ENCODE assay signal across 24 cellular contexts in the genomic region with DNA sequence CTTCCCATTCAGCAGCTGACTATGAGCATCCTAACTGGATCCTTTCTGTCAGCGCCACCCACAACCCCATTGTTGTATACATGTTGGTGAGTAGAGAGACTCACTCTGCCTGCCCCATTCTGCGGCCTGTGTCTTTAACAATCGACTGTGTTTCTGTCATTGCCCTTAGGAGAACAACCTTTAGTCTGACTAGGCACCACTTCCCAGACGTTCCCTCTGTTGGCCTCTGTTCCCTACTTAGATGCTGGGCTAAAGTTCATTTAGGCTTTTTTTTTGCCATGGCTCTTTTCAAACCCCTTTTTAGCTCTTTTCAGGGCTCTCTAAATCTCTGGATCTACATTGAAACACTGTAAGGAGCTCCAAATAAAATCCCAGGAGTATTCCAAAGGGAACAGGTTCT. TPM values are rescaled to one million over a fixed set of nuclear protein-coding genes. Genes with fewer than 3 reads are reported as not detected.
DNase-seq lines count a peak whose midpoint lies in the region; ATAC-seq, FAIRE-seq and TF ChIP-seq lines count a peak whose summit lies in the region.
"Had no signal": no experiment of that assay in that cellular context is flagged by ENCODE, and none has a peak within 500 bp of the region (broad histone marks: within the 10 kb centered on the region; RNA-seq: fewer than 3 reads in every experiment).

No MANE protein-coding gene starts in this region.

- H3K9me1 ChIP-seq in IMR-90 (ENCODE audit: insufficient read depth, low read length): peaks cover 8% of the 10 kb centered on the region; the same call in 1 of the 2 replicates

- no peak overlapping the region for H3K56ac ChIP-seq in IMR-90 (ENCODE audit: extremely low read depth, insufficient read depth, low read length)

- peaks cover 3% of the 10 kb centered on the region; the same call in 1 of the 2 replicates for H3K9me3 ChIP-seq in IMR-90 (ENCODE audit: control insufficient read depth, insufficient read depth, low read length)
- H3K9me3 ChIP-seq in astrocyte (ENCODE audit: insufficient read depth, low read depth, low read length): no peaks in the 10 kb centered on the region
- H3K9me3 ChIP-seq in HepG2 (ENCODE audit: low read length): no peaks in the 10 kb centered on the region
- H3K9me3 ChIP-seq in small intestine (ENCODE audit: control insufficient read depth, low read depth): no peaks in the 10 kb centered on the region

- intact Hi-C loops in IMR-90 (cut with micrococcal nuclease) (loop anchor here (2.0 kb wide), 1 partner anchor 21 kb away; the partner anchor contains the start of gene ACAA2), HepG2 (cut with micrococcal nuclease; ENCODE audit: unreplicated experiment) (loop anchor here (2.0 kb wide), 1 partner anchor 21 kb away; the partner anchor contains the start of gene ACAA2)

- no peak overlapping the region for H3K4me2 ChIP-seq in IMR-90 (ENCODE audit: low read depth, low read length)
- no peak overlapping the region for H3K4me2 ChIP-seq in astrocyte (ENCODE audit: low read length)
- H3K4me2 ChIP-seq in HepG2 (ENCODE audit: low read depth, low read length): peak overlapping the region; percentile 67
- H3K4me2 ChIP-seq: GM23338 had no signal

- CTCF ChIA-PET in IMR-90 (lab: Yijun Ruan, JAX): interaction anchor here (0.5 to 0.6 kb wide), 4 partner anchors 39 to 1190 kb away, joined by 4 to 7 read pairs (median 6); no protein-coding TSS in a partner anchor
- CTCF ChIA-PET in HepG2 (lab: Yijun Ruan, JAX; ENCODE audit: low intra/inter-chr PET ratio, low total read pairs): no interaction called here

- TF ChIP-seq CTCF in IMR-90 (conservative IDR thresholded peaks at IDR 0.05; ENCODE audit: low read depth, low read length): no peak
- no peak for TF ChIP-seq CTCF in astrocyte (IDR thresholded peaks at IDR 0.05; ENCODE audit: insufficient read depth, low read depth, low read length)
- TF ChIP-seq CTCF in HepG2 (CRISPR knock-in tag; IDR thresholded peaks at IDR 0.05): no peak

- H2BK20ac ChIP-seq in IMR-90 (ENCODE audit: low read depth, low read length): peak overlapping the region; percentile 92

- in situ Hi-C loops in IMR-90 (cut with MboI; ENCODE audit: low sequenced_read_pairs): no loop called here
- in situ Hi-C loops in HepG2 (cut with HindIII; ENCODE audit: extremely low pct_ligation_motif_present, low pct_unique_long_range_greater_than_20kb): no loop called here

- H2AFZ ChIP-seq in IMR-90 (replicated peaks; ENCODE audit: low read length, poor library complexity) (no peak overlapping the region), astrocyte (ENCODE audit: low read depth, low read length) (no peak overlapping the region), HepG2 (ENCODE audit: low read length) (no peak overlapping the region)
- H2AFZ ChIP-seq: GM23338 had no signal

- peak overlapping the region; percentile 80 to 91; a peak in 2 of 4 replicates for H4K8ac ChIP-seq in IMR-90 (ENCODE audit: low read depth in 2 of 2, low read length in 2 of 2)

- peak overlapping the region; percentile 91 for H4K91ac ChIP-seq in IMR-90 (ENCODE audit: insufficient read depth, low read depth, low read length)

- no peak for ATAC-seq in IMR-90 (ENCODE audit: low read depth)
- ATAC-seq in HepG2: peak; percentile 58
- no peak for ATAC-seq in GM18519 (IDR thresholded peaks at IDR 0.05; ENCODE audit: low FRiP score, unreplicated experiment)
- ATAC-seq in HG03354 (IDR thresholded peaks at IDR 0.05; ENCODE audit: poor library complexity, severe bottlenecking, unreplicated experiment): no peak
- ATAC-seq: GM23338, SK-N-SH treated with all-trans-retinoic acid at 6 μM for 48 hours had no signal

- H3K4me3 ChIP-seq in IMR-90 (ENCODE audit: insufficient read depth, low read depth, low read length) (no peak overlapping the region), astrocyte (ENCODE audit: insufficient read depth, low read depth, low read length) (no peak overlapping the region), HepG2 (replicated peaks in 1 of 3; ENCODE audit: insufficient read depth in 1 of 3, low read depth in 2 of 3, low read length in 3 of 3) (peak overlapping the region in 1 of 3 experiments; percentile 19; a peak in 1 of 6 replicates), small intestine (ENCODE audit: low read depth in 1 of 2, low read length in 2 of 2) (no peak overlapping the region)
- H3K4me3 ChIP-seq: GM23338 had no signal

- H3K79me2 ChIP-seq in astrocyte (ENCODE audit: insufficient read depth, low read length) (no peaks in the 10 kb centered on the region), HepG2 (ENCODE audit: insufficient read depth, low read length) (no peaks in the 10 kb centered on the region)

- H3K27ac ChIP-seq in IMR-90 (ENCODE audit: insufficient read depth, low read length) (no peak overlapping the region), astrocyte (ENCODE audit: low read depth, low read length) (no peak overlapping the region), HepG2 (ENCODE audit: extremely low read length, insufficient read depth, low read length) (peak overlapping the region; percentile 88), small intestine (ENCODE audit: low read depth in 1 of 2, low read length in 1 of 2) (peak overlapping the region; percentile 70 to 85)

- no peaks in the 10 kb centered on the region for H3K27me3 Mint-ChIP-seq in astrocyte (ENCODE audit: low read depth, unreplicated experiment)
- H3K27me3 Mint-ChIP-seq: CD4-positive, alpha-beta T cell had no signal

- H3K4me1 ChIP-seq in IMR-90 (ENCODE audit: control insufficient read depth, insufficient read depth, low read length) (peaks cover 5% of the 10 kb centered on the region; the same call in 1 of the 2 replicates), astrocyte (ENCODE audit: insufficient read depth, low read length) (peaks cover 12% of the 10 kb centered on the region), HepG2 (ENCODE audit: insufficient read depth, low read length) (peaks cover 81% of the 10 kb centered on the region), small intestine (ENCODE audit: control insufficient read depth in 2 of 2, insufficient read depth in 1 of 2, low read depth in 1 of 2, low read length in 1 of 2) (peaks cover 5 to 6% of the 10 kb centered on the region in 2 donors)

- TF ChIP-seq RAD21 in IMR-90 (IDR thresholded peaks at IDR 0.05; ENCODE audit: low read length): no peak
- TF ChIP-seq RAD21 in HepG2 (CRISPR knock-in tag; IDR thresholded peaks at IDR 0.05): no peak

- H3K9me3 Mint-ChIP-seq in astrocyte (ENCODE audit: unreplicated experiment): no peaks in the 10 kb centered on the region
- H3K9me3 Mint-ChIP-seq: CD4-positive, alpha-beta T cell had no signal

- dilution Hi-C loops in IMR-90 (cut with HindIII; ENCODE audit: low sequenced_read_pairs, unreplicated experiment): no loop called here

- WGBS in IMR-90 (ENCODE audit: extremely low coverage in 2 of 2, insufficient read length in 1 of 2), 2 experiments: 100% methylated on average over 2 of the region's 4 CpGs; no CpG with 5 or more reads in 1 of the 2 experiments
- 23% methylated on average over 4 of the region's 4 CpGs for WGBS in HepG2 (ENCODE audit: low lambda C conversion rate)
- 42 to 72% (median 51%) methylated on average over 4 of the region's 4 CpGs for WGBS in small intestine, 3 donors

- H3K36me3 ChIP-seq in IMR-90 (ENCODE audit: control insufficient read depth, insufficient read depth, low read length): no peaks in the 10 kb centered on the region
- H3K36me3 ChIP-seq in astrocyte (ENCODE audit: insufficient read depth, low read length): no peaks in the 10 kb centered on the region
- no peaks in the 10 kb centered on the region for H3K36me3 ChIP-seq in HepG2 (replicated peaks in 1 of 2; ENCODE audit: control insufficient read depth in 1 of 2, insufficient read depth in 2 of 2, low read length in 2 of 2)
- H3K36me3 ChIP-seq in small intestine (ENCODE audit: control insufficient read depth in 2 of 2, insufficient read depth in 2 of 2, low read length in 2 of 2): peaks cover 0 to 15% of the 10 kb centered on the region in 2 donors

- H2AK9ac ChIP-seq in IMR-90 (replicated peaks; ENCODE audit: low read depth, low read length, poor library complexity): no peak overlapping the region

- H3K79me1 ChIP-seq in IMR-90 (ENCODE audit: low read depth in 1 of 2, low read length in 2 of 2): 0 out of 4 replicates have a peak, but pooled peaks cover 0 to 2% of the 10 kb centered on the region in 2 experiments

- peak overlapping the region; percentile 98 for H2BK120ac ChIP-seq in IMR-90 (ENCODE audit: low read depth, low read length)

- no peak overlapping the region for H2BK5ac ChIP-seq in IMR-90 (ENCODE audit: low read depth, low read length, poor library complexity, severe bottlenecking)

- TF ChIP-seq EP300 in HepG2 (IDR thresholded peaks at IDR 0.05; ENCODE audit: low read depth in 2 of 2, low read length in 2 of 2) (peak in 1 of 2 experiments; percentile 67; a peak in 1 of 4 replicates), HepG2 (CRISPR knock-in tag; IDR thresholded peaks at IDR 0.05; ENCODE audit: borderline replicate concordance) (no peak)

- H3K27ac Mint-ChIP-seq in astrocyte (ENCODE audit: unreplicated experiment): peak overlapping the region; percentile 89
- H3K27ac Mint-ChIP-seq: CD4-positive, alpha-beta T cell; GM23338 had no signal

- peak overlapping the region; percentile 12; the same call in 1 of the 2 replicates for H3K23ac ChIP-seq in IMR-90 (ENCODE audit: low read depth, low read length)

- H3K27me3 ChIP-seq in IMR-90 (ENCODE audit: control insufficient read depth, insufficient read depth, low read length): no peaks in the 10 kb centered on the region
- H3K27me3 ChIP-seq in astrocyte (ENCODE audit: insufficient read depth, low read length): no peaks in the 10 kb centered on the region
- no peaks in the 10 kb centered on the region for H3K27me3 ChIP-seq in HepG2 (ENCODE audit: control insufficient read depth in 1 of 2, insufficient read depth in 2 of 2, low read length in 2 of 2)
- H3K27me3 ChIP-seq in small intestine (ENCODE audit: control insufficient read depth in 2 of 2, insufficient read depth in 2 of 2, low read length in 2 of 2): no peaks in the 10 kb centered on the region

- H3K4me1 Mint-ChIP-seq in astrocyte (ENCODE audit: low read depth, unreplicated experiment): peaks cover 27% of the 10 kb centered on the region
- H3K4me1 Mint-ChIP-seq: GM23338 had no signal

- H3K4ac ChIP-seq in IMR-90 (ENCODE audit: low read depth, low read length): peak overlapping the region; percentile 93

- peaks cover 6% of the 10 kb centered on the region for H3K36me3 Mint-ChIP-seq in astrocyte (ENCODE audit: low read depth, unreplicated experiment)

- H3K9ac ChIP-seq in IMR-90 (ENCODE audit: low read depth, low read length) (no peak overlapping the region), astrocyte (ENCODE audit: low read length) (no peak overlapping the region), HepG2 (ENCODE audit: insufficient read depth, low read depth, low read length) (peak overlapping the region; percentile 53)

- no peak overlapping the region for H3K4me3 Mint-ChIP-seq in astrocyte (ENCODE audit: unreplicated experiment)
- H3K4me3 Mint-ChIP-seq: CD4-positive, alpha-beta T cell; GM23338 had no signal

- H3K14ac ChIP-seq in IMR-90 (replicated peaks; ENCODE audit: low read depth, low read length): 0 out of 2 replicates have a peak overlapping the region, but pooled peaks have one; percentile 74

- H3K18ac ChIP-seq in IMR-90 (ENCODE audit: low read depth, low read length): peak overlapping the region; percentile 51; the same call in 1 of the 2 replicates

- TF ChIP-seq POLR2A in IMR-90 (IDR thresholded peaks at IDR 0.05; ENCODE audit: low read depth, low read length): no peak
- no peak for TF ChIP-seq POLR2A in HepG2 (IDR thresholded peaks at IDR 0.05; ENCODE audit: insufficient read depth in 1 of 2, low read depth in 2 of 2, low read length in 2 of 2)

- H4K20me1 ChIP-seq in IMR-90 (ENCODE audit: insufficient read depth, low read length): no peaks in the 10 kb centered on the region
- no peaks in the 10 kb centered on the region for H4K20me1 ChIP-seq in astrocyte (ENCODE audit: insufficient read depth, low read length)
- no peaks in the 10 kb centered on the region for H4K20me1 ChIP-seq in HepG2 (ENCODE audit: insufficient read depth, low read length)

- H2BK15ac ChIP-seq in IMR-90 (ENCODE audit: low read depth, low read length): peak overlapping the region; percentile 100; the same call in 2 of the 3 replicates

- FAIRE-seq in astrocyte (lab: Jason Lieb, UNC) (no peak), HepG2 (lab: Jason Lieb, UNC) (peak; percentile 69), small intestine (lab: Jason Lieb, UNC) (no peak)
- FAIRE-seq: GM18507 had no signal

- peak overlapping the region; percentile 4; the same call in 1 of the 2 replicates for H4K5ac ChIP-seq in IMR-90 (ENCODE audit: low read depth, low read length)

- no peak for DNase-seq in IMR-90
- DNase-seq in astrocyte (ENCODE audit: low read depth): no peak
- peak; percentile 46 for DNase-seq in HepG2 (ENCODE audit: low spot score)
- DNase-seq in small intestine: peak; percentile 84
- no peak for DNase-seq in RKO (ENCODE audit: low spot score)
- DNase-seq: CD4-positive, alpha-beta T cell; DMS53; GDM1; HCEC 1CT; Karpas-422; MV-4-11; NCI-H1105 treated with DMSO at 0.1 percent for 48 hours; NCI-H1694; NCI-H2081; NCI-H2171; NCI-H526 treated with DMSO at 0.1 percent for 48 hours; OCI-M1; RPMI8226; SIG-M5 had no signal

- POLR2A ChIA-PET in IMR-90 (lab: Charles Lee; ENCODE audit: unreplicated experiment): no interaction called here
- POLR2A ChIA-PET in HepG2 (lab: Yijun Ruan, JAX): interaction anchor here (1.0 to 3.2 kb wide), 3 partner anchors 11 to 21 kb away, joined by 3 to 31 read pairs (median 3); partner anchors contain the start of gene ACAA2

- BruUV-seq in IMR-90 (replicated peaks; lab: Mats Ljungman, UMichigan): no TSS peak
- BruUV-seq in HepG2 (replicated peaks; lab: Mats Ljungman, UMichigan): no TSS peak

- peak overlapping the region; percentile 99; the same call in 1 of the 2 replicates for H2AK5ac ChIP-seq in IMR-90 (ENCODE audit: low read depth, low read length)

RNA-seq across cellular contexts. Expression of gene ACAA2, which starts 20.5 kb away (rescaled TPM):
- 61.5 and 71.7 TPM in 2 replicates for total RNA-seq in IMR-90 (2012; rRNA removed)
- 19.0 and 24.4 TPM in 2 replicates for polyA plus RNA-seq in IMR-90 (2012; rRNA removed)
- 6.5 and 12.8 TPM in 2 replicates for polyA plus RNA-seq in IMR-90 (2012; cell fraction: cytosol; rRNA removed)
- polyA plus RNA-seq in IMR-90 (2012; cell fraction: nucleus; rRNA removed; ENCODE audit: low replicate concordance): 2.4 and 15.0 TPM in 2 replicates
- 66.4 and 75.8 TPM in 2 replicates for total RNA-seq in astrocyte
- total RNA-seq in HepG2 (2016; rRNA removed; fragmentation: Illumina TruSeq; extraction: Trizol): 182 and 269 TPM in 2 replicates
- 66.8 and 71.6 TPM in 2 replicates for total RNA-seq in HepG2 (2016; cell fraction: cytosol; rRNA removed; fragmentation: Illumina TruSeq; extraction: Trizol; ENCODE audit: low read depth)
- total RNA-seq in HepG2 (2016; cell fraction: insoluble cytoplasmic fraction; rRNA removed; fragmentation: Illumina TruSeq; extraction: Trizol): 184 and 258 TPM in 2 replicates
- 178 and 187 TPM in 2 replicates for total RNA-seq in HepG2 (2016; cell fraction: membrane; rRNA removed; fragmentation: Illumina TruSeq; extraction: Trizol)
- total RNA-seq in HepG2 (2016; cell fraction: nucleus; rRNA removed; fragmentation: Illumina TruSeq; extraction: Trizol): 79.1 and 82.2 TPM in 2 replicates
- 35.5 and 51.6 TPM in 2 replicates for polyA plus RNA-seq in HepG2 (2011; rRNA removed)
- 33.7 and 51.5 TPM in 2 replicates for polyA plus RNA-seq in HepG2 (2011; cell fraction: cytosol; rRNA removed)
- polyA plus RNA-seq in HepG2 (2011; cell fraction: nucleus; rRNA removed): 16.7 and 21.8 TPM in 2 replicates
- 88.9 and 134 TPM in 2 replicates for polyA plus RNA-seq in HepG2 (2012)
- 103 and 113 TPM in 2 replicates for polyA plus RNA-seq in HepG2 (2016; cell fraction: cytosol; fragmentation: Illumina TruSeq; extraction: Trizol; ENCODE audit: low read depth)
- polyA plus RNA-seq in HepG2 (2016; cell fraction: insoluble cytoplasmic fraction; fragmentation: Illumina TruSeq; extraction: Trizol; ENCODE audit: low read depth): 244 and 251 TPM in 2 replicates
- 158 and 166 TPM in 2 replicates for polyA plus RNA-seq in HepG2 (2016; cell fraction: membrane; fragmentation: Illumina TruSeq; extraction: Trizol; ENCODE audit: low read depth)
- 102 and 114 TPM in 2 replicates for polyA plus RNA-seq in HepG2 (2016; cell fraction: nucleus; fragmentation: Illumina TruSeq; extraction: Trizol; ENCODE audit: insufficient read depth, low read depth)
- polyA minus RNA-seq in HepG2 (2011; rRNA and poly(A)+ RNA removed; ENCODE audit: low replicate concordance): 17.9 and 23.0 TPM in 2 replicates
- polyA minus RNA-seq in HepG2 (2011; cell fraction: cytosol; rRNA and poly(A)+ RNA removed): 25.4 and 27.8 TPM in 2 replicates
- polyA minus RNA-seq in HepG2 (2011; cell fraction: nucleus; rRNA and poly(A)+ RNA removed): 27.8 and 29.3 TPM in 2 replicates
- polyA plus RNA-seq in small intestine: 100 to 1,000 TPM; 117 to 397 (median 298) TPM

Comparison
In these comparisons a context has a peak if more than half of its experiments do, and no peak if none do; other contexts are left out.
1. DNase-seq: peak in HepG2 (single experiment) and small intestine (single experiment); none in IMR-90 (single experiment), astrocyte (single experiment) and RKO (single experiment).
2. H3K27ac ChIP-seq: peak in HepG2 (single experiment) and small intestine (2 of 2); none in IMR-90 (single experiment) and astrocyte (single experiment).